17 cellular contexts compared by ENCODE assay signal in the genomic region with DNA sequence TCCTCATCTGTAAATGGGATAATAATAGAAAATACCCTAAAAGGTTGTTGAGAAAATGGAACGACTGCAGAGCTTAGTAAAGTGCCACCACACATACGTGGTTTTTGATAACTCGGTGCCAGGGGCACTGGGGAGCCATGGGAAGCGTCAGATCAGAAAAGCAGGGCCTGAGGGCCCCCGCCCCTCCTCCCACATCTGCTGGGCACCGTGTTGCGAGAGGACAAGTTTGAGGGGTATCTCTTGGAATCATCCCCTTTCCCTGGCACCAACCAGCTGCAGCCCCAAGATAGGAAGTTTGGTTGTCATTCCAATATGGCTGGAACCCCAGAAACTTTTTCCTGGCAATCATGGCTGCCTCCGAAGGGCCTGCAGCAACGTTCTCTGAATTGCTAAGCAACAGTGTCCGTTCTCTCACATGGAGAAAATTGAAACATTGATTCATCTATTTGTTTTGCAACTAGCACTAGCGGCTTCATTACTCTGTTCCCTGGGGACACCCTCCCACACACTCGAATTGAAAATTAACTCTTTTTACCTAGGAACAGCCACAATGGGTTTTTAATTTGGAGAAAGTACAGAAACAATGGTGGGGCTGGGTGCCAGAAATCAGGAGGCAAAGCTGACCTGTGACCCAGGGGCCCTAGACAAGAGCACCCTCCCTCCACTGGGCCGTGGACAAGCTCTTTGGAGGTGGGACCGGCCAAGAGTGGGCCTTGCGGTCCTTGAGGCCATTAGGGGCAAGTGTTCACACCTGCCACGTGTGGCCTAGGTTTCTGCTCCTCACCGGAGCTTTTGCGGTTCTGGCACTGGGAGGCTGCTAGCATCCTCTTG.
A peak's percentile ranks its signal among the peaks of the same experiment; 100 is the strongest.
DNase-seq lines count a peak whose midpoint lies in the region; ATAC-seq, FAIRE-seq and TF ChIP-seq lines count a peak whose summit lies in the region.
"Had no signal": no experiment of that assay in that cellular context is flagged by ENCODE, and none has a peak within 500 bp of the region (broad histone marks: within the 10 kb centered on the region; RNA-seq: fewer than 3 reads in every experiment).

No MANE protein-coding gene starts in this region.

- H3K27ac Mint-ChIP-seq in naive thymus-derived CD4-positive, alpha-beta T cell, result no peak overlapping the region
- H3K27ac Mint-ChIP-seq: activated naive CD4-positive, alpha-beta T cell treated with anti-CD3 and anti-CD28 coated beads for 36 hours; stimulated activated effector memory CD8-positive, alpha-beta T cell treated with anti-CD3 and anti-CD28 coated beads, Interleukin-12 subunit alpha, Interleukin-12 subunit beta, amount 100 ng/mL, for 72 hours had no signal

- BruUV-seq in A673 (replicated peaks; lab: Mats Ljungman, UMichigan), result no TSS peak

- ATAC-seq in RWPE2 (ENCODE audit: low read depth), result no peak
- ATAC-seq in left lung, result no peak
- no peak for ATAC-seq in naive thymus-derived CD4-positive, alpha-beta T cell
- ATAC-seq in GM18867 (IDR thresholded peaks at IDR 0.05; ENCODE audit: unreplicated experiment), result no peak
- ATAC-seq: HCT116; stimulated activated effector memory CD8-positive, alpha-beta T cell treated with anti-CD3 and anti-CD28 coated beads, Interleukin-12 subunit alpha, Interleukin-12 subunit beta, amount 100 ng/mL, for 72 hours had no signal

- peaks cover 0 to 1% (median 0%) of the 10 kb centered on the region in 7 donors for H3K4me1 Mint-ChIP-seq in naive thymus-derived CD4-positive, alpha-beta T cell
- H3K4me1 Mint-ChIP-seq: stimulated activated effector memory CD8-positive, alpha-beta T cell treated with anti-CD3 and anti-CD28 coated beads, Interleukin-12 subunit alpha, Interleukin-12 subunit beta, amount 100 ng/mL, for 72 hours had no signal

- no peak for FAIRE-seq in frontal cortex (lab: Jason Lieb, UNC)
- FAIRE-seq: G401.6, TTC549 had no signal

- H3K36me3 Mint-ChIP-seq in naive thymus-derived CD4-positive, alpha-beta T cell, result no peaks in the 10 kb centered on the region
- H3K36me3 Mint-ChIP-seq: stimulated activated effector memory CD8-positive, alpha-beta T cell treated with anti-CD3 and anti-CD28 coated beads, Interleukin-12 subunit alpha, Interleukin-12 subunit beta, amount 100 ng/mL, for 72 hours had no signal

- H3K27me3 Mint-ChIP-seq in naive thymus-derived CD4-positive, alpha-beta T cell, result peaks cover 0 to 6% (median 0%) of the 10 kb centered on the region in 5 donors

- peak; percentile 37 for DNase-seq in A673 (ENCODE audit: low spot score)
- DNase-seq in DMS153 treated with DMSO at 0.1 percent for 48 hours (lab: John Stamatoyannopoulos, UW; ENCODE audit: unreplicated experiment), result peak; percentile 46
- peak; percentile 34 for DNase-seq in RWPE2 (ENCODE audit: low spot score)
- peak; percentile 22 to 43 for DNase-seq in left lung
- no peak for DNase-seq in ecto neural progenitor cell (ENCODE audit: low spot score)
- no peak for DNase-seq in frontal cortex (ENCODE audit: low spot score in 2 of 2)
- no peak for DNase-seq in naive thymus-derived CD4-positive, alpha-beta T cell
- DNase-seq: activated naive CD4-positive, alpha-beta T cell treated with anti-CD3 and anti-CD28 coated beads for 36 hours; SHP77 treated with DMSO at 0.1 percent for 48 hours; stimulated activated CD4-positive, alpha-beta T cell treated with anti-CD3 and anti-CD28 coated beads, Interleukin-2, amount 100 ng/mL, for 24 hours had no signal

- peaks cover 0 to 2% (median 0%) of the 10 kb centered on the region in 11 donors for H3K9me3 Mint-ChIP-seq in naive thymus-derived CD4-positive, alpha-beta T cell
- H3K9me3 Mint-ChIP-seq: activated naive CD4-positive, alpha-beta T cell treated with anti-CD3 and anti-CD28 coated beads for 36 hours; stimulated activated effector memory CD8-positive, alpha-beta T cell treated with anti-CD3 and anti-CD28 coated beads, Interleukin-12 subunit alpha, Interleukin-12 subunit beta, amount 100 ng/mL, for 72 hours had no signal

- H3K4me3 ChIP-seq in A673 (ENCODE audit: low read depth, low read length, poor library complexity, severe bottlenecking), result no peak overlapping the region
- no peak overlapping the region for H3K4me3 ChIP-seq in RWPE2 (ENCODE audit: severe bottlenecking)
- H3K4me3 ChIP-seq in left lung, result no peak overlapping the region
- no peak overlapping the region for H3K4me3 ChIP-seq in naive thymus-derived CD4-positive, alpha-beta T cell (ENCODE audit: low read length)
- H3K4me3 ChIP-seq: cardiac muscle cell had no signal

- H3K27ac ChIP-seq in A673 (ENCODE audit: low read depth, low read length, poor library complexity, severe bottlenecking), result no peak overlapping the region
- H3K27ac ChIP-seq in RWPE2 (ENCODE audit: poor library complexity, severe bottlenecking), result no peak overlapping the region
- no peak overlapping the region for H3K27ac ChIP-seq in left lung
- H3K27ac ChIP-seq in naive thymus-derived CD4-positive, alpha-beta T cell (ENCODE audit: low read depth, low read length), result no peak overlapping the region
- H3K27ac ChIP-seq: C4-2B, cardiac muscle cell had no signal

- intact Hi-C loops in A673 (cut with micrococcal nuclease; ENCODE audit: unreplicated experiment) (no loop called here), left lung (cut with DNase I) (no loop called here)
- intact Hi-C loops in naive thymus-derived CD4-positive, alpha-beta T cell (cut with micrococcal nuclease), result no loop called here

- TF ChIP-seq CTCF in A673 (conservative IDR thresholded peaks at IDR 0.05; ENCODE audit: low read depth, low read length), result no peak
- TF ChIP-seq CTCF in RWPE2 (IDR thresholded peaks at IDR 0.05; ENCODE audit: poor library complexity, severe bottlenecking), result no peak
- no peak for TF ChIP-seq CTCF in left lung (IDR thresholded peaks at IDR 0.05)

- H3K27me3 ChIP-seq in A673 (replicated peaks; ENCODE audit: insufficient read depth, low read depth, low read length, poor library complexity), result no peaks in the 10 kb centered on the region
- no peaks in the 10 kb centered on the region for H3K27me3 ChIP-seq in RWPE2 (ENCODE audit: insufficient read depth, poor library complexity, severe bottlenecking)
- H3K27me3 ChIP-seq in left lung, result no peaks in the 10 kb centered on the region
- H3K27me3 ChIP-seq in naive thymus-derived CD4-positive, alpha-beta T cell (ENCODE audit: control insufficient read depth in 2 of 2, insufficient read depth in 2 of 2, low read length in 2 of 2), result no peaks in the 10 kb centered on the region
- H3K27me3 ChIP-seq: cardiac muscle cell had no signal

- H3K4me1 ChIP-seq in A673 (ENCODE audit: insufficient read depth, low read length, poor library complexity, severe bottlenecking) (no peaks in the 10 kb centered on the region), RWPE2 (ENCODE audit: insufficient read depth, poor library complexity, severe bottlenecking) (no peaks in the 10 kb centered on the region), left lung (no peaks in the 10 kb centered on the region)
- no peaks in the 10 kb centered on the region for H3K4me1 ChIP-seq in naive thymus-derived CD4-positive, alpha-beta T cell (ENCODE audit: control insufficient read depth in 2 of 2, insufficient read depth in 2 of 2, low read length in 2 of 2)

- H3K4me3 Mint-ChIP-seq in naive thymus-derived CD4-positive, alpha-beta T cell, result no peak overlapping the region
- H3K4me3 Mint-ChIP-seq: activated naive CD4-positive, alpha-beta T cell treated with anti-CD3 and anti-CD28 coated beads for 36 hours; stimulated activated effector memory CD8-positive, alpha-beta T cell treated with anti-CD3 and anti-CD28 coated beads, Interleukin-12 subunit alpha, Interleukin-12 subunit beta, amount 100 ng/mL, for 72 hours had no signal

- H3K9me3 ChIP-seq in A673 (ENCODE audit: low read depth, low read length, poor library complexity, severe bottlenecking), result no peaks in the 10 kb centered on the region
- no peaks in the 10 kb centered on the region for H3K9me3 ChIP-seq in RWPE2 (ENCODE audit: severe bottlenecking)
- no peaks in the 10 kb centered on the region for H3K9me3 ChIP-seq in left lung
- H3K9me3 ChIP-seq in naive thymus-derived CD4-positive, alpha-beta T cell (ENCODE audit: control insufficient read depth in 2 of 3, low read length in 3 of 3), result no peaks in the 10 kb centered on the region

- POLR2A ChIA-PET in A673 (lab: Charles Lee; ENCODE audit: low non-redundant PET), result no interaction called here
- POLR2A ChIA-PET in naive thymus-derived CD4-positive, alpha-beta T cell (lab: Charles Lee), result no interaction called here

- CTCF ChIA-PET in A673 (lab: Charles Lee), result no interaction called here
- CTCF ChIA-PET in naive thymus-derived CD4-positive, alpha-beta T cell (lab: Charles Lee), result no interaction called here

- H3K36me3 ChIP-seq in A673 (ENCODE audit: insufficient read depth, low read length, poor library complexity, severe bottlenecking) (no peaks in the 10 kb centered on the region), RWPE2 (ENCODE audit: low read depth) (no peaks in the 10 kb centered on the region), left lung (no peaks in the 10 kb centered on the region)
- no peaks in the 10 kb centered on the region for H3K36me3 ChIP-seq in naive thymus-derived CD4-positive, alpha-beta T cell (ENCODE audit: control insufficient read depth in 2 of 3, insufficient read depth in 3 of 3, low read length in 3 of 3)
- H3K36me3 ChIP-seq: cardiac muscle cell had no signal

Comparison
In these comparisons a context has a peak if more than half of its experiments do, and no peak if none do; other contexts are left out.
1. DNase-seq: peak in A673 (single experiment), DMS153 treated with DMSO at 0.1 percent for 48 hours (single experiment), RWPE2 (single experiment) and left lung (2 of 2); none in ecto neural progenitor cell (single experiment), frontal cortex (0 of 2) and naive thymus-derived CD4-positive, alpha-beta T cell (0 of 9).